Comparison of ENCODE assay signal across 20 cellular contexts in the genomic region with DNA sequence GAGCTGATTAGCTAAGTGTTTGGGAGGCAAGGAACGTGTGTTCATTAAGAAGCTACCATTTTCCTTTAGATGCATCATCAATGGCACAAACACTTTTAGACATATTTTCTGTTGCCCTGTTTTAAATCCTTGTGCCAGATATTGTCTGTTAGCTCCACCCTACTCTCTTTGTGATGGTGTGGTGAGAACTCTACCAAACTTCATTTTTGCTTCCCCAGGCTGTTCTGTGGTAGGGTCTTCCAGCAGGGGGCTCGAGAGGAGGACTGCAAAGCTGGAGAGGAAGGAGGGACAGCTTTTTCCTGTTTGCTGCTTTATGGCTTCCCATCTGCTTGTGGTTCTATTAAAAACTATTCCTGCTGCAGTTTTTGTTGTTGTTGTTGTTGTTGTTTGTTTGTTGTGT. TPM values are rescaled to one million over a fixed set of nuclear protein-coding genes. Genes with fewer than 3 reads are reported as not detected.
DNase-seq lines count a peak whose midpoint lies in the region; ATAC-seq and TF ChIP-seq lines count a peak whose summit lies in the region.
"Had no signal": no experiment of that assay in that cellular context is flagged by ENCODE, and none has a peak within 500 bp of the region (broad histone marks: within the 10 kb centered on the region; RNA-seq: fewer than 3 reads in every experiment).

No MANE protein-coding gene starts in this region.

- H3K56ac ChIP-seq in H9 (ENCODE audit: insufficient read length, low read depth, low read length): no peak overlapping the region

- H4K8ac ChIP-seq in H9 (replicated peaks; ENCODE audit: insufficient read length, low read depth, low read length): no peak overlapping the region

- no peak overlapping the region for H3K4me2 ChIP-seq in H9 (ENCODE audit: insufficient read depth, insufficient read length, low read length)

- no peak overlapping the region for H2AFZ ChIP-seq in H9 (ENCODE audit: low read length)

- H3K4me3 Mint-ChIP-seq in Caco-2 (ENCODE audit: unreplicated experiment) (no peak overlapping the region), H9 (no peak overlapping the region)
- no peak overlapping the region for H3K4me3 Mint-ChIP-seq in activated naive CD4-positive, alpha-beta T cell treated with anti-CD3 and anti-CD28 coated beads for 36 hours
- H3K4me3 Mint-ChIP-seq: activated CD4-positive, alpha-beta T cell treated with anti-CD3 and anti-CD28 coated beads, Interleukin-2, amount 10 ng/mL, durations not matched to agents 24 days and 14 days; activated naive CD8-positive, alpha-beta T cell treated with anti-CD3 and anti-CD28 coated beads for 36 hours; stimulated activated naive B cell treated with anti-CD40 and anti-IgM and Interleukin-4, amounts not matched to agents 10 μg/mL and 1 μg/mL and 100 μg/mL, for 72 hours; T-helper 2 cell treated with Interferon-gamma antibody and Interleukin-4, amounts not matched to agents 5 μg/mL and 100 μg/mL, for 36 hours had no signal

- H3K36me3 Mint-ChIP-seq in Caco-2 (ENCODE audit: insufficient read depth, unreplicated experiment): no peaks in the 10 kb centered on the region
- H3K36me3 Mint-ChIP-seq in H9 (ENCODE audit: insufficient read depth in 1 of 3, low read depth in 3 of 3): no peaks in the 10 kb centered on the region
- H3K36me3 Mint-ChIP-seq in activated naive CD4-positive, alpha-beta T cell treated with anti-CD3 and anti-CD28 coated beads for 36 hours (ENCODE audit: low read depth): no peaks in the 10 kb centered on the region
- H3K36me3 Mint-ChIP-seq: activated naive CD8-positive, alpha-beta T cell treated with anti-CD3 and anti-CD28 coated beads for 36 hours; stimulated activated naive B cell treated with anti-CD40 and anti-IgM and Interleukin-4, amounts not matched to agents 10 μg/mL and 1 μg/mL and 100 μg/mL, for 72 hours had no signal

- WGBS in H9 (ENCODE audit: extremely low coverage, insufficient read length, low lambda C conversion rate): no CpG with 5 or more reads among the region's 2 CpGs

- H3K27ac Mint-ChIP-seq in Caco-2 (ENCODE audit: unreplicated experiment): no peak overlapping the region
- no peak overlapping the region for H3K27ac Mint-ChIP-seq in H9
- no peak overlapping the region for H3K27ac Mint-ChIP-seq in activated naive CD4-positive, alpha-beta T cell treated with anti-CD3 and anti-CD28 coated beads for 36 hours
- H3K27ac Mint-ChIP-seq: activated CD4-positive, alpha-beta T cell treated with anti-CD3 and anti-CD28 coated beads, Interleukin-2, amount 10 ng/mL, durations not matched to agents 24 days and 14 days; activated naive CD8-positive, alpha-beta T cell treated with anti-CD3 and anti-CD28 coated beads for 36 hours; stimulated activated naive B cell treated with anti-CD40 and anti-IgM and Interleukin-4, amounts not matched to agents 10 μg/mL and 1 μg/mL and 100 μg/mL, for 72 hours; T-helper 2 cell treated with Interferon-gamma antibody and Interleukin-4, amounts not matched to agents 5 μg/mL and 100 μg/mL, for 36 hours had no signal

- no peak overlapping the region for H4K91ac ChIP-seq in H9 (ENCODE audit: insufficient read length, low read depth, low read length)

- no peak overlapping the region for H2BK12ac ChIP-seq in H9 (ENCODE audit: insufficient read length, low read depth, low read length)

- H3K27ac ChIP-seq in H9 (ENCODE audit: insufficient read length, low read depth, low read length) (no peak overlapping the region), WERI-Rb-1 (no peak overlapping the region)
- H3K27ac ChIP-seq: C4-2B, HL-60, ovary had no signal

- CTCF ChIA-PET in Caco-2 (lab: Charles Lee): interaction anchor here (0.6 to 1.7 kb wide), 12 partner anchors 24 to 332 kb away, joined by 3 to 9 read pairs (median 3); a partner anchor contains a TSS
- CTCF ChIA-PET in activated naive CD4-positive, alpha-beta T cell treated with anti-CD3 and anti-CD28 coated beads for 36 hours (lab: Charles Lee): interaction anchor here (0.6 to 8.9 kb wide), 12 partner anchors 11 to 326 kb away, joined by 3 to 76 read pairs (median 5); no protein-coding TSS in a partner anchor

- no peaks in the 10 kb centered on the region for H4K20me1 ChIP-seq in H9 (ENCODE audit: control insufficient read depth, insufficient read depth, insufficient read length)

- H3K79me1 ChIP-seq in H9 (ENCODE audit: insufficient read depth, low read depth, low read length, poor library complexity, severe bottlenecking): no peaks in the 10 kb centered on the region

- no peak for ATAC-seq in HG03097 (IDR thresholded peaks at IDR 0.05; ENCODE audit: low FRiP score, unreplicated experiment)
- ATAC-seq: mucosa of descending colon; Right ventricle myocardium inferior; stimulated activated naive B cell treated with anti-CD40 and anti-IgM and Interleukin-4, amounts not matched to agents 10 μg/mL and 1 μg/mL and 100 μg/mL, for 72 hours had no signal

- no peaks in the 10 kb centered on the region for H3K23me2 ChIP-seq in H9 (ENCODE audit: insufficient read length, low read depth, low read length, poor library complexity, severe bottlenecking)

- no peak overlapping the region for H2BK20ac ChIP-seq in H9 (ENCODE audit: low read depth, low read length, poor library complexity, severe bottlenecking)

- no peaks in the 10 kb centered on the region for H3K79me2 ChIP-seq in H9 (ENCODE audit: insufficient read depth, low read length)

- H3T11ph ChIP-seq in H9 (ENCODE audit: low read length): no peak overlapping the region

- H3K27me3 Mint-ChIP-seq in Caco-2 (ENCODE audit: insufficient read depth, unreplicated experiment) (peaks cover 10% of the 10 kb centered on the region), H9 (ENCODE audit: low read depth) (no peaks in the 10 kb centered on the region)
- peaks cover 3% of the 10 kb centered on the region for H3K27me3 Mint-ChIP-seq in activated naive CD4-positive, alpha-beta T cell treated with anti-CD3 and anti-CD28 coated beads for 36 hours (ENCODE audit: low read depth)
- H3K27me3 Mint-ChIP-seq: stimulated activated naive B cell treated with anti-CD40 and anti-IgM and Interleukin-4, amounts not matched to agents 10 μg/mL and 1 μg/mL and 100 μg/mL, for 72 hours had no signal

- H3K4ac ChIP-seq in H9 (ENCODE audit: low read depth, low read length): no peak overlapping the region

- no peak overlapping the region for H2BK5ac ChIP-seq in H9 (ENCODE audit: insufficient read length, low read length)

- H3K9me3 ChIP-seq in Caco-2 (no peaks in the 10 kb centered on the region), H9 (ENCODE audit: control insufficient read depth, low read depth, low read length) (no peaks in the 10 kb centered on the region), WERI-Rb-1 (ENCODE audit: severe bottlenecking) (no peaks in the 10 kb centered on the region)
- H3K9me3 ChIP-seq: mucosa of descending colon, ovary had no signal

- H2AK5ac ChIP-seq in H9 (ENCODE audit: insufficient read length, low read length): no peak overlapping the region

- TF ChIP-seq CTCF in Caco-2 (IDR thresholded peaks at IDR 0.05; ENCODE audit: insufficient read depth in 1 of 2, low read depth in 1 of 2, low read length in 1 of 2, severe bottlenecking in 1 of 2, unreplicated experiment in 1 of 2) (peak; percentile 42 to 64), H9 (conservative IDR thresholded peaks at IDR 0.05) (peak; percentile 55), WERI-Rb-1 (IDR thresholded peaks at IDR 0.05; ENCODE audit: low read depth, low read length) (0 out of 2 replicates have a peak, but pooled peaks have one; percentile 32)

- H3K36me3 ChIP-seq in Caco-2 (ENCODE audit: control insufficient read depth, insufficient read depth, low read length) (no peaks in the 10 kb centered on the region), WERI-Rb-1 (no peaks in the 10 kb centered on the region)
- H3K36me3 ChIP-seq: ovary had no signal

- no peak overlapping the region for H3K4me3 ChIP-seq in Caco-2 (ENCODE audit: low read depth, low read length)
- no peak overlapping the region for H3K4me3 ChIP-seq in WERI-Rb-1 (ENCODE audit: low read depth, low read length)
- H3K4me3 ChIP-seq: mucosa of descending colon, ovary, smooth muscle cell had no signal

- H3K4me1 ChIP-seq in Caco-2: peaks cover 5% of the 10 kb centered on the region
- H3K4me1 ChIP-seq in H9 (ENCODE audit: insufficient read depth, low read length): peaks cover 2% of the 10 kb centered on the region; the same call in 1 of the 2 replicates

- peak in 1 of 2 experiments; percentile 28 for DNase-seq in Caco-2
- DNase-seq in H9: peak; percentile 62
- peak; percentile 19 for DNase-seq in WERI-Rb-1
- DNase-seq in iPS-NIHi7 (ENCODE audit: extremely low spot score): peak; percentile 55
- DNase-seq in activated effector memory CD4-positive, alpha-beta T cell treated with anti-CD3 and anti-CD28 coated beads, Interleukin-2, amount 50 U/mL, for 16 hours: no peak
- DNase-seq in activated naive CD4-positive, alpha-beta T cell treated with anti-CD3 and anti-CD28 coated beads for 36 hours: no peak
- DNase-seq: activated CD4-positive, alpha-beta T cell treated with anti-CD3 and anti-CD28 coated beads, Interleukin-2, amount 10 ng/mL, durations not matched to agents 24 days and 14 days; activated naive CD8-positive, alpha-beta T cell treated with anti-CD3 and anti-CD28 coated beads for 36 hours; central memory CD4-positive, alpha-beta T cell; EL; mucosa of descending colon; NCI-H1694 treated with DMSO at 0.1 percent for 48 hours; ovary; stimulated activated naive B cell treated with anti-CD40 and anti-IgM and Interleukin-4, amounts not matched to agents 10 μg/mL and 1 μg/mL and 100 μg/mL, for 72 hours had no signal

- no peak overlapping the region for H3K23ac ChIP-seq in H9 (ENCODE audit: insufficient read length, low read depth, low read length)

- H3K27me3 ChIP-seq in Caco-2 (replicated peaks; ENCODE audit: control insufficient read depth, insufficient read depth, low read length): no peaks in the 10 kb centered on the region
- H3K27me3 ChIP-seq in H9 (ENCODE audit: insufficient read depth, low read length): no peaks in the 10 kb centered on the region
- H3K27me3 ChIP-seq in WERI-Rb-1 (ENCODE audit: insufficient read depth, low read depth, severe bottlenecking): no peaks in the 10 kb centered on the region
- H3K27me3 ChIP-seq: ovary had no signal

- H3K14ac ChIP-seq in H9 (ENCODE audit: insufficient read depth, low read length): no peak overlapping the region

- no peak overlapping the region for H3K9ac ChIP-seq in H9 (ENCODE audit: extremely low read depth, insufficient read length, low read length)

- H4K5ac ChIP-seq in H9 (ENCODE audit: insufficient read length, low read depth, low read length): no peak overlapping the region

- H3K4me1 Mint-ChIP-seq in Caco-2 (ENCODE audit: low read depth, unreplicated experiment) (peaks cover 9% of the 10 kb centered on the region), H9 (peaks cover 9 to 28% of the 10 kb centered on the region in 2 experiments)
- no peaks in the 10 kb centered on the region for H3K4me1 Mint-ChIP-seq in activated naive CD4-positive, alpha-beta T cell treated with anti-CD3 and anti-CD28 coated beads for 36 hours (ENCODE audit: low read depth)
- H3K4me1 Mint-ChIP-seq: activated CD4-positive, alpha-beta T cell treated with anti-CD3 and anti-CD28 coated beads, Interleukin-2, amount 10 ng/mL, durations not matched to agents 24 days and 14 days; activated naive CD8-positive, alpha-beta T cell treated with anti-CD3 and anti-CD28 coated beads for 36 hours had no signal

- H2BK120ac ChIP-seq in H9 (ENCODE audit: low read depth, low read length, poor library complexity, severe bottlenecking): no peak overlapping the region

- no peak overlapping the region for H3K18ac ChIP-seq in H9 (ENCODE audit: insufficient read length, low read depth, low read length)

- H3K9me3 Mint-ChIP-seq in Caco-2 (ENCODE audit: unreplicated experiment) (no peaks in the 10 kb centered on the region), H9 (no peaks in the 10 kb centered on the region)
- no peaks in the 10 kb centered on the region for H3K9me3 Mint-ChIP-seq in activated naive CD4-positive, alpha-beta T cell treated with anti-CD3 and anti-CD28 coated beads for 36 hours
- H3K9me3 Mint-ChIP-seq: activated CD4-positive, alpha-beta T cell treated with anti-CD3 and anti-CD28 coated beads, Interleukin-2, amount 10 ng/mL, durations not matched to agents 24 days and 14 days; activated naive CD8-positive, alpha-beta T cell treated with anti-CD3 and anti-CD28 coated beads for 36 hours; stimulated activated naive B cell treated with anti-CD40 and anti-IgM and Interleukin-4, amounts not matched to agents 10 μg/mL and 1 μg/mL and 100 μg/mL, for 72 hours; T-helper 2 cell treated with Interferon-gamma antibody and Interleukin-4, amounts not matched to agents 5 μg/mL and 100 μg/mL, for 36 hours had no signal

- BruUV-seq in Caco-2 (replicated peaks; lab: Mats Ljungman, UMichigan): no TSS peak

- POLR2A ChIA-PET in Caco-2 (lab: Charles Lee): interaction anchor here (0.7 kb wide), 1 partner anchor 14 kb away, joined by 3 read pairs; no protein-coding TSS in a partner anchor

- no peak overlapping the region for H2BK15ac ChIP-seq in H9 (ENCODE audit: low read depth, low read length)

- intact Hi-C loops in Caco-2 (cut with micrococcal nuclease; ENCODE audit: unreplicated experiment): loop anchor here (1.0 kb wide), 1 partner anchor 41 kb away; no protein-coding TSS in a partner anchor
- intact Hi-C loops in activated naive CD4-positive, alpha-beta T cell treated with anti-CD3 and anti-CD28 coated beads for 36 hours (cut with micrococcal nuclease): loop anchor here (5.0 kb wide), 1 partner anchor 631 kb away; no protein-coding TSS in a partner anchor

RNA-seq across cellular contexts. Expression of a gene that starts 23.8 kb away (rescaled TPM):
- total RNA-seq in Caco-2 (2022) (246 and 262 TPM in 2 replicates), H9 (2021) (210 and 218 TPM in 2 replicates)
- total RNA-seq in activated naive CD4-positive, alpha-beta T cell treated with anti-CD3 and anti-CD28 coated beads for 36 hours: 100 to 1,000 TPM; 131 to 133 TPM

RNA-seq across cellular contexts. Expression of a gene that starts 52.8 kb away (rescaled TPM):
- 84.3 and 86.4 TPM in 2 replicates for total RNA-seq in Caco-2 (2022)
- 20.5 and 20.9 TPM in 2 replicates for total RNA-seq in H9 (2021)
- total RNA-seq in activated naive CD4-positive, alpha-beta T cell treated with anti-CD3 and anti-CD28 coated beads for 36 hours: 10 to 100 TPM; 29.8 to 31.0 TPM

Comparison
In these comparisons a context has a peak if more than half of its experiments do, and no peak if none do; other contexts are left out.
1. DNase-seq: peak in H9 (single experiment), WERI-Rb-1 (single experiment) and iPS-NIHi7 (single experiment); none in activated effector memory CD4-positive, alpha-beta T cell treated with anti-CD3 and anti-CD28 coated beads, Interleukin-2, amount 50 U/mL, for 16 hours (single experiment) and activated naive CD4-positive, alpha-beta T cell treated with anti-CD3 and anti-CD28 coated beads for 36 hours (single experiment).
2. Peak in every context shown above with its lines, with median percentiles within 50 percentile points of each other: CTCF ChIP-seq.